Comparison of ENCODE assay signal across 8 cellular contexts in the genomic region with DNA sequence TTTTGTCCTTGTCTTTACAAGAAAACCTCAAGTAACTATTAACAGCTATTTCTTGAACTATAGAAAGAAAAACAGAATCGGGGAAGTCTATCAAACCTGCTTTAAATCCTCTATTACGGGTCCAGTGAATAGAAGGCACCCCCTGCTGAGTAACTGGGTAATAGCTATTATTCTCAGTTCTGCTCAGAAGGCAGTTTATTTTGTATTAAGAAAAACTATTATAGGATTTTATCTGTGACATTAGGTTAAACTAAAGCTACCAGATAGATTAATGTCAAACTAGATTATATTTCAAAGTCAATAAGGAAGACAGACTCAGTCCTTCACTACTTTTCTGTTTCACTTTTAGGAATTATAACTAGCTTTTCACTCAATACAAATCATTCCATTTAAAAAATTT.
A peak's percentile ranks its signal among the peaks of the same experiment; 100 is the strongest.
DNase-seq lines count a peak whose midpoint lies in the region; ATAC-seq and TF ChIP-seq lines count a peak whose summit lies in the region.

No MANE protein-coding gene starts in this region.

- H3K4me3 ChIP-seq in fibroblast of the aortic adventitia (ENCODE audit: low read depth, low read length) (no peak overlapping the region), trophoblast cell (ENCODE audit: low read depth, low read length) (no peak overlapping the region)

- no peak overlapping the region for H4K12ac ChIP-seq in trophoblast cell (ENCODE audit: low read depth, low read length)

- H3K27me3 ChIP-seq in trophoblast cell (ENCODE audit: insufficient read depth, low read length), result no peaks in the 10 kb centered on the region

- no peaks in the 10 kb centered on the region for H3K4me1 ChIP-seq in trophoblast cell (ENCODE audit: control insufficient read depth in 1 of 2, insufficient read depth in 2 of 2, low read length in 2 of 2)

- H4K91ac ChIP-seq in trophoblast cell (ENCODE audit: low read depth, low read length), result no peak overlapping the region

- no peak overlapping the region for H4K8ac ChIP-seq in trophoblast cell (ENCODE audit: low read depth, low read length)

- H3K9me3 ChIP-seq in trophoblast cell (ENCODE audit: insufficient read depth, low read depth, low read length), result no peaks in the 10 kb centered on the region

- DNase-seq in OCI-M1 (lab: John Stamatoyannopoulos, UW), result peak; percentile 75
- DNase-seq in fibroblast of the aortic adventitia (ENCODE audit: low read depth), result peak; percentile 57
- DNase-seq in sciatic nerve (ENCODE audit: low spot score), result no peak
- DNase-seq in trophoblast cell, result no peak

- H3K9ac ChIP-seq in trophoblast cell (ENCODE audit: low read length), result no peak overlapping the region

- no peaks in the 10 kb centered on the region for H3K79me2 ChIP-seq in trophoblast cell (ENCODE audit: control insufficient read depth, insufficient read depth, low read length, poor library complexity)

- H3K27ac ChIP-seq in trophoblast cell (ENCODE audit: low read depth, low read length), result no peak overlapping the region

- no peak overlapping the region for H2BK12ac ChIP-seq in trophoblast cell (ENCODE audit: low read length)

- no peak overlapping the region for H2BK120ac ChIP-seq in trophoblast cell (ENCODE audit: insufficient read depth, low read length, poor library complexity)

- H3K4ac ChIP-seq in trophoblast cell (ENCODE audit: low read depth, low read length), result no peak overlapping the region

- H3K79me1 ChIP-seq in trophoblast cell (ENCODE audit: low read length), result no peaks in the 10 kb centered on the region

- no peak overlapping the region for H3K14ac ChIP-seq in trophoblast cell (ENCODE audit: low read length)

- H2BK5ac ChIP-seq in trophoblast cell (ENCODE audit: low read depth, low read length, poor library complexity), result no peak overlapping the region

- no CpG with 5 or more reads among the region's 2 CpGs for WGBS in trophoblast cell (ENCODE audit: extremely low coverage, insufficient coverage, insufficient read length)

- no peak overlapping the region for H3K23ac ChIP-seq in trophoblast cell (ENCODE audit: low read length)

- TF ChIP-seq CTCF in fibroblast of the aortic adventitia (IDR thresholded peaks at IDR 0.05; ENCODE audit: insufficient read depth, low read length), result peak; percentile 51

- intact Hi-C loops in sciatic nerve (cut with DNase I), result no loop called here

- no peak overlapping the region for H3K4me2 ChIP-seq in trophoblast cell (ENCODE audit: low read length)

- H2AK5ac ChIP-seq in trophoblast cell (ENCODE audit: low read length), result no peak overlapping the region

- no peak overlapping the region for H3K18ac ChIP-seq in trophoblast cell (ENCODE audit: low read length)

- ATAC-seq in GM18858 (IDR thresholded peaks at IDR 0.05; ENCODE audit: unreplicated experiment), result peak; percentile 49
- ATAC-seq in sciatic nerve, result peak; percentile 57
- ATAC-seq in HG02938 (IDR thresholded peaks at IDR 0.05; ENCODE audit: unreplicated experiment), result no peak
- no peak for ATAC-seq in HG03457 (IDR thresholded peaks at IDR 0.05; ENCODE audit: unreplicated experiment)
- no peak for ATAC-seq in HG02610 (IDR thresholded peaks at IDR 0.05; ENCODE audit: unreplicated experiment)

- no peaks in the 10 kb centered on the region for H3K36me3 ChIP-seq in trophoblast cell (ENCODE audit: control insufficient read depth in 1 of 2, insufficient read depth in 2 of 2, low read length in 2 of 2)

- H2AFZ ChIP-seq in trophoblast cell (ENCODE audit: insufficient read depth, low read length, poor library complexity), result no peak overlapping the region

Comparison
In these comparisons a context has a peak if more than half of its experiments do, and no peak if none do; other contexts are left out.
1. ATAC-seq: peak in GM18858 (single experiment) and sciatic nerve (single experiment); none in HG02938 (single experiment), HG03457 (single experiment) and HG02610 (single experiment).
2. DNase-seq: peak in OCI-M1 (single experiment) and fibroblast of the aortic adventitia (single experiment); none in sciatic nerve (single experiment) and trophoblast cell (0 of 2).